Comparison of ENCODE assay signal across 13 cellular contexts in the genomic region with DNA sequence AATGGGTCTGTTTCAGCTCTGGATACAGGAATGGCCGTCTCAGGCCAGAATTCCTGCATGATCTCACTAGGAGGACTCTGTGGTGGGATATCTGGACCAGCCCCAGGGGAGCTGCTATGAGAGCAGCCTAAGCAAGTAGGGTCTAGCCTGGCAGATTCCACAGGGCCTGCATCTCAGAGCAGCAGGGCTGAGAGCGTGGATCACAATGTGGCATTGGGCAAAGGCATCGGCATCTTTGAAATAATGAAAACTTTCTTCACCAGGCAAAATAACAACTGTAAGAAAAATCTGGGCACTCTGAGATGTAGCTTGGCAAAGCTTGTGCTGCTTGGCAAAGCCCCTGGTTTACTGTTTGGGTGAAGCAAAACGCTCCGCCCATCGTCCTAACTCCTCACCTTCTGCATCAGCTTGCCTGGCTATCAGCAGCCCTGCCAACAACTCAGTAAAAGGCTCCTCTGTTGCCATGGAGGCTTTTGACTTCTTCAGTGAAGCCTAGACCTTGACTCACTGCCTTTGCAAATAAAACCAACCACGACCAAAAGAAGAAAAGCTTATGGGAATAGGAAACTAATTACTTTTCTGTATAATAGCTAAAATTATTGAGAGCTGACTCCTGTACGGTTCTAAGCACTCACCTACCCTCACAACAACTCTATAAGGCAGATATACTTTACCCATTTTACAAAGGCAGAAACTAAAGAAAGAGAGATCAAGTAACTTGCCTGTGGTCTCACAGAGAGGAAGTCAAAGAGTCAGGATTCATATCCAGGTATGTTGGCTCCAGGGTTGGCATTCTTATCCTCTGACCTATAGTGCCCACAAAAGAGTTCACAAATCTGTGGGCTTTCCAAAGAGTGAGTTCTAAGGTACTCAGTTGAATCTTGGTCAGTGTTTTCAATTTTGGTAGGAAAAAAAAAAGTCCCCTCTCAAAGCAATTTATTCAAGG.
DNase-seq lines count a peak whose midpoint lies in the region; ATAC-seq and TF ChIP-seq lines count a peak whose summit lies in the region.
"Had no signal": no experiment of that assay in that cellular context is flagged by ENCODE, and none has a peak within 500 bp of the region (broad histone marks: within the 10 kb centered on the region; RNA-seq: fewer than 3 reads in every experiment).

No MANE protein-coding gene starts in this region.

- no peak overlapping the region for H3K4me3 Mint-ChIP-seq in naive thymus-derived CD8-positive, alpha-beta T cell
- H3K4me3 Mint-ChIP-seq: activated CD8-positive, alpha-beta T cell treated with anti-CD3 and anti-CD28 coated beads, Interleukin-2, amount 10 ng/mL, durations not matched to agents 7 days and 5 days; endodermal cell had no signal

- H3K4me1 Mint-ChIP-seq in naive thymus-derived CD8-positive, alpha-beta T cell: no peaks in the 10 kb centered on the region
- H3K4me1 Mint-ChIP-seq: endodermal cell had no signal

- H3K36me3 Mint-ChIP-seq in naive thymus-derived CD8-positive, alpha-beta T cell: peaks cover 0 to 9% (median 4%) of the 10 kb centered on the region in 3 donors

- no peak for TF ChIP-seq CTCF in GM13976 (IDR thresholded peaks at IDR 0.05; ENCODE audit: borderline replicate concordance, control extremely low read depth, extremely low read depth, insufficient read depth, missing control alignments)

- in situ Hi-C loops in GM13976 (cut with MboI; ENCODE audit: low sequenced_read_pairs, unreplicated experiment): no loop called here

- H3K27me3 Mint-ChIP-seq in naive thymus-derived CD8-positive, alpha-beta T cell: peaks cover 0 to 15% (median 4%) of the 10 kb centered on the region in 5 donors

- peaks cover 0 to 10% (median 7%) of the 10 kb centered on the region in 9 donors for H3K9me3 Mint-ChIP-seq in naive thymus-derived CD8-positive, alpha-beta T cell
- H3K9me3 Mint-ChIP-seq: activated T-helper 2 cell treated with anti-CD3 and anti-CD28 coated beads, Interferon-gamma antibody, Interleukin-2, Interleukin-4, amounts not matched to agents 10 μg/mL and 5 μg/mL and 100 μg/mL, durations not matched to agents 14 hours and 24 hours and 36 hours had no signal

- DNase-seq in AG08396 (ENCODE audit: low spot score) (peak; percentile 14), NCI-H2196 (lab: John Stamatoyannopoulos, UW; ENCODE audit: unreplicated experiment) (peak; percentile 49), cerebellum (ENCODE audit: low spot score) (peak; percentile 69), middle frontal gyrus (ENCODE audit: extremely low spot score, low spot score) (peak; percentile 34), GM13976 (ENCODE audit: low spot score) (no peak)
- no peak for DNase-seq in naive thymus-derived CD8-positive, alpha-beta T cell
- DNase-seq: activated CD8-positive, alpha-beta T cell treated with anti-CD3 and anti-CD28 coated beads, Interleukin-2, amount 10 ng/mL, durations not matched to agents 7 days and 5 days; endodermal cell; left lung; NCI-H2081 treated with DMSO at 0.1 percent for 48 hours had no signal

- H3K27ac Mint-ChIP-seq in naive thymus-derived CD8-positive, alpha-beta T cell: no peak overlapping the region
- H3K27ac Mint-ChIP-seq: activated CD8-positive, alpha-beta T cell treated with anti-CD3 and anti-CD28 coated beads, Interleukin-2, amount 10 ng/mL, durations not matched to agents 7 days and 5 days; activated T-helper 2 cell treated with anti-CD3 and anti-CD28 coated beads, Interferon-gamma antibody, Interleukin-2, Interleukin-4, amounts not matched to agents 10 μg/mL and 5 μg/mL and 100 μg/mL, durations not matched to agents 14 hours and 24 hours and 36 hours; endodermal cell had no signal

- POLR2A ChIA-PET in naive thymus-derived CD8-positive, alpha-beta T cell (lab: Charles Lee): no interaction called here

- ATAC-seq in naive thymus-derived CD8-positive, alpha-beta T cell: no peak
- ATAC-seq in HG03280 (IDR thresholded peaks at IDR 0.05; ENCODE audit: unreplicated experiment) (no peak), GM21423 (IDR thresholded peaks at IDR 0.05; ENCODE audit: unreplicated experiment) (no peak)
- ATAC-seq: activated CD8-positive, alpha-beta T cell treated with anti-CD3 and anti-CD28 coated beads, Interleukin-2, amount 10 ng/mL, durations not matched to agents 7 days and 5 days; left lung had no signal

Comparison
In these comparisons a context has a peak if more than half of its experiments do, and no peak if none do; other contexts are left out.
1. DNase-seq: peak in AG08396 (single experiment), NCI-H2196 (single experiment), cerebellum (single experiment) and middle frontal gyrus (single experiment); none in naive thymus-derived CD8-positive, alpha-beta T cell (0 of 10) and GM13976 (single experiment).